ENCODE assay signal across 10 cellular contexts in the genomic region with DNA sequence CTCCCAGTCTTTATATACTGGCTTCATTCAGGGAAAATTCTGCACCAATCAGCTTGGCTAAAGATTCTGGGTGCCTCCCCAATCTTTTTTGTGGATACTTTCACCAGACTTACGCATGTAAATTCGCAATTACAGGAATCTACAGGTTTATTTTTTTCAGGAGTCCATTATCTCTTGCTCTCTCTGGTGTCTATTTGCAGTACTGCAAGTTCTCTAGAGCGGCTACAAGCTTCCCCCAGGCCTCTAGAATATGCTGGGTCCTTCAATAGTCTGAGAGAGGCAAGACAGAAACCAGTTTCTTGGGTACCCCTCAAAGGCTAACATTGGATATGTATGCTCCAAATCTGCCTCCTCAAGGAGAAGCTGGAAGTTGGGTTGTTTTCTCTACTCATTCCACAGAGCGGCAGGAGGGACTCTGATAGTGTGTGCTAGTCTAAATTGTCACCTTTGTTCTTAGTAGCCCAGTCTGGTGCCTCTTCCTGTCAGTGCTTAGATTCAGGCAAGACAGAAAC. TPM values are rescaled to one million over a fixed set of nuclear protein-coding genes. Genes with fewer than 3 reads are reported as not detected.
A peak's percentile ranks its signal among the peaks of the same experiment; 100 is the strongest.
DNase-seq lines count a peak whose midpoint lies in the region; ATAC-seq and TF ChIP-seq lines count a peak whose summit lies in the region.
"Had no signal": no experiment of that assay in that cellular context is flagged by ENCODE, and none has a peak within 500 bp of the region (broad histone marks: within the 10 kb centered on the region; RNA-seq: fewer than 3 reads in every experiment).

No MANE protein-coding gene starts in this region.

- no CpG with 5 or more reads among the region's 4 CpGs for WGBS in trophoblast cell (ENCODE audit: extremely low coverage, insufficient coverage, insufficient read length)

- H2BK120ac ChIP-seq in trophoblast cell (ENCODE audit: insufficient read depth, low read length, poor library complexity): no peak overlapping the region

- H3K4ac ChIP-seq in trophoblast cell (ENCODE audit: low read depth, low read length): no peak overlapping the region

- DNase-seq in AG09319 (ENCODE audit: extremely low read depth, low read depth): no peak
- DNase-seq in GM13977 (ENCODE audit: low spot score): no peak
- no peak for DNase-seq in Peyer's patch
- peak; percentile 67 for DNase-seq in choroid plexus epithelial cell (ENCODE audit: low read depth)
- peak in 1 of 2 donors; percentile 57 for DNase-seq in trophoblast cell
- DNase-seq in GM19238 (ENCODE audit: insufficient read length, low spot score): no peak

- peak overlapping the region in 1 of 4 donors; percentile 3 for H3K27ac ChIP-seq in Peyer's patch
- H3K27ac ChIP-seq in trophoblast cell (ENCODE audit: low read depth, low read length): no peak overlapping the region
- H3K27ac ChIP-seq: thoracic aorta had no signal

- H3K36me3 ChIP-seq in Peyer's patch (no peaks in the 10 kb centered on the region), trophoblast cell (ENCODE audit: control insufficient read depth in 1 of 2, insufficient read depth in 2 of 2, low read length in 2 of 2) (no peaks in the 10 kb centered on the region)
- H3K36me3 ChIP-seq: thoracic aorta had no signal

- no peak overlapping the region for H3K14ac ChIP-seq in trophoblast cell (ENCODE audit: low read length)

- no peak overlapping the region for H4K12ac ChIP-seq in trophoblast cell (ENCODE audit: low read depth, low read length)

- no peak overlapping the region for H3K23ac ChIP-seq in trophoblast cell (ENCODE audit: low read length)

- no peak overlapping the region for H2AK5ac ChIP-seq in trophoblast cell (ENCODE audit: low read length)

- H3K9me3 ChIP-seq in Peyer's patch: no peaks in the 10 kb centered on the region
- no peaks in the 10 kb centered on the region for H3K9me3 ChIP-seq in trophoblast cell (ENCODE audit: insufficient read depth, low read depth, low read length)
- H3K9me3 ChIP-seq: thoracic aorta had no signal

- no peak overlapping the region for H4K8ac ChIP-seq in trophoblast cell (ENCODE audit: low read depth, low read length)

- H3K4me1 ChIP-seq in Peyer's patch: no peaks in the 10 kb centered on the region
- peaks cover 3% of the 10 kb centered on the region in 2 experiments for H3K4me1 ChIP-seq in trophoblast cell (ENCODE audit: control insufficient read depth in 1 of 2, insufficient read depth in 2 of 2, low read length in 2 of 2)

- no peak overlapping the region for H4K91ac ChIP-seq in trophoblast cell (ENCODE audit: low read depth, low read length)

- no peak overlapping the region for H2BK12ac ChIP-seq in trophoblast cell (ENCODE audit: low read length)

- no peaks in the 10 kb centered on the region for H3K79me1 ChIP-seq in trophoblast cell (ENCODE audit: low read length)

- H3K18ac ChIP-seq in trophoblast cell (ENCODE audit: low read length): no peak overlapping the region

- no peak overlapping the region for H2BK5ac ChIP-seq in trophoblast cell (ENCODE audit: low read depth, low read length, poor library complexity)

- H3K4me2 ChIP-seq in trophoblast cell (ENCODE audit: low read length): no peak overlapping the region

- H3K9ac ChIP-seq in trophoblast cell (ENCODE audit: low read length): no peak overlapping the region

- ATAC-seq in GM18868 (IDR thresholded peaks at IDR 0.05; ENCODE audit: unreplicated experiment) (no peak), HG03354 (IDR thresholded peaks at IDR 0.05; ENCODE audit: poor library complexity, severe bottlenecking, unreplicated experiment) (no peak)

- TF ChIP-seq POLR2A in Peyer's patch (IDR thresholded peaks at IDR 0.05): no peak

- peak overlapping the region; percentile 54 for H2AFZ ChIP-seq in trophoblast cell (ENCODE audit: insufficient read depth, low read length, poor library complexity)

- H3K79me2 ChIP-seq in trophoblast cell (ENCODE audit: control insufficient read depth, insufficient read depth, low read length, poor library complexity): no peaks in the 10 kb centered on the region

- H3K4me3 ChIP-seq in Peyer's patch (no peak overlapping the region), choroid plexus epithelial cell (ENCODE audit: low read depth, low read length) (no peak overlapping the region), trophoblast cell (ENCODE audit: low read depth, low read length) (no peak overlapping the region)
- H3K4me3 ChIP-seq: thoracic aorta had no signal

- H3K27me3 ChIP-seq in Peyer's patch: no peaks in the 10 kb centered on the region
- no peaks in the 10 kb centered on the region for H3K27me3 ChIP-seq in trophoblast cell (ENCODE audit: insufficient read depth, low read length)

- in situ Hi-C loops in GM13977 (cut with MboI; ENCODE audit: low pct_unique_long_range_greater_than_20kb, low sequenced_read_pairs, unreplicated experiment): no loop called here

- TF ChIP-seq CTCF in AG09319 (IDR thresholded peaks at IDR 0.05; ENCODE audit: low read depth, low read length) (peak; percentile 72), GM13977 (IDR thresholded peaks at IDR 0.05; ENCODE audit: extremely low read depth, insufficient read depth, missing control alignments) (peak; percentile 39), Peyer's patch (IDR thresholded peaks at IDR 0.05) (peak in 4 of 6 experiments; percentile 26 to 41 (median 40)), choroid plexus epithelial cell (conservative IDR thresholded peaks at IDR 0.05; ENCODE audit: low read depth, low read length) (peak; percentile 73)

RNA-seq across cellular contexts. Expression of a gene that starts 58.5 kb away (rescaled TPM):
- total RNA-seq in Peyer's patch: not detected
- not detected in 2 replicates for polyA plus RNA-seq in trophoblast cell (2013)
- total RNA-seq: glomerular endothelial cell, thoracic aorta had no signal
